11 cellular contexts compared by ENCODE assay signal in the genomic region with DNA sequence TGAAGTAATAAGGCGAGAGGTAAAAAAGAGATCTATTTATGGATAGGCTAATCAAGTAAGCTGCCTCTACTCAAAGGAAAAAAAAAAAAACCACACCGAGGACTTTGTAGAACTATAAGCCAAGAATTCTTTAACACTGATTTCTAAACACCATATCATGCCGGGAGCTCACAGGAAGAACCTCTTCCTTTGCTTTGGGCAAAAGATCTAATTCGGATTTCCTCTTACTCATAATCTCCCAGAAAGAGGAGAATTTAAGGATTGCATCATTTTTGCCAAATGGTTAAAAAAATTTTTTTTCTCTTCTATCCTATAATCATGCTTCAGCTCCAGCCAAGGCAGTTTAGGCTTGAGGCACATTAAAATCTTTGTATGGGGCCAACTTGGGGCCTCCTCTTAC.
DNase-seq lines count a peak whose midpoint lies in the region; ATAC-seq, FAIRE-seq and TF ChIP-seq lines count a peak whose summit lies in the region.
"Had no signal": no experiment of that assay in that cellular context is flagged by ENCODE, and none has a peak within 500 bp of the region (broad histone marks: within the 10 kb centered on the region; RNA-seq: fewer than 3 reads in every experiment).

No MANE protein-coding gene starts in this region.

- peaks cover 0 to 2% (median 0%) of the 10 kb centered on the region in 4 donors for H3K4me1 ChIP-seq in right lobe of liver
- no peaks in the 10 kb centered on the region for H3K4me1 ChIP-seq in HepG2 (ENCODE audit: insufficient read depth, low read length)

- 39% methylated on average over 4 of the region's 4 CpGs for WGBS in right lobe of liver (ENCODE audit: insufficient coverage, low coverage, low lambda C conversion rate, missing lambda C conversion rate)
- 93% methylated on average over 4 of the region's 4 CpGs for WGBS in HepG2 (ENCODE audit: low lambda C conversion rate)

- H3K9me3 ChIP-seq in right lobe of liver (no peaks in the 10 kb centered on the region), HepG2 (ENCODE audit: low read length) (no peaks in the 10 kb centered on the region)

- H3K4me2 ChIP-seq in HepG2 (ENCODE audit: low read depth, low read length): no peak overlapping the region

- DNase-seq in right lobe of liver (no peak), HepG2 (ENCODE audit: low spot score) (no peak), activated B cell treated with CpG ODN at 0.5 μM for 24 hours (no peak), fibroblast of mammary gland (ENCODE audit: low read depth) (peak; percentile 82), coronary artery (ENCODE audit: low spot score) (no peak), NCI-H526 (lab: John Stamatoyannopoulos, UW) (no peak), NCI-H1048 (lab: John Stamatoyannopoulos, UW) (no peak)
- DNase-seq: activated CD4-positive, alpha-beta memory T cell treated with anti-CD3 and anti-CD28 coated beads for 36 hours; islet precursor cell had no signal

- peaks cover 11% of the 10 kb centered on the region for H3K4me1 Mint-ChIP-seq in activated B cell treated with CpG ODN at 0.5 μM for 24 hours

- intact Hi-C loops in right lobe of liver (cut with DNase I): no loop called here
- intact Hi-C loops in HepG2 (cut with micrococcal nuclease; ENCODE audit: unreplicated experiment): no loop called here
- intact Hi-C loops in activated B cell treated with CpG ODN at 0.5 μM for 24 hours (cut with micrococcal nuclease): loop anchor here (5.0 to 10.0 kb wide), 3 partner anchors 94 to 1254 kb away; a partner anchor contains a TSS

- in situ Hi-C loops in HepG2 (cut with HindIII; ENCODE audit: extremely low pct_ligation_motif_present, low pct_unique_long_range_greater_than_20kb): no loop called here

- no peak overlapping the region for H2AFZ ChIP-seq in HepG2 (ENCODE audit: low read length)

- H3K36me3 ChIP-seq in right lobe of liver: no peaks in the 10 kb centered on the region
- H3K36me3 ChIP-seq in HepG2 (replicated peaks in 1 of 2; ENCODE audit: control insufficient read depth in 1 of 2, insufficient read depth in 2 of 2, low read length in 2 of 2): peaks cover 0 to 20% of the 10 kb centered on the region in 2 experiments; a peak in 1 of 5 replicates

- ATAC-seq in right lobe of liver (peak; percentile 40 to 72 (median 56)), HepG2 (no peak), activated B cell treated with CpG ODN at 0.5 μM for 24 hours (ENCODE audit: low read depth) (no peak), GM21825 (IDR thresholded peaks at IDR 0.05; ENCODE audit: unreplicated experiment) (no peak)

- H3K27me3 Mint-ChIP-seq in activated B cell treated with CpG ODN at 0.5 μM for 24 hours: no peaks in the 10 kb centered on the region
- H3K27me3 Mint-ChIP-seq: activated CD4-positive, alpha-beta memory T cell treated with anti-CD3 and anti-CD28 coated beads for 36 hours had no signal

- no peak for TF ChIP-seq CTCF in right lobe of liver (IDR thresholded peaks at IDR 0.05)
- no peak for TF ChIP-seq CTCF in HepG2 (CRISPR knock-in tag; IDR thresholded peaks at IDR 0.05)
- no peak for TF ChIP-seq CTCF in activated B cell treated with CpG ODN at 0.5 μM for 24 hours (IDR thresholded peaks at IDR 0.05)
- no peak for TF ChIP-seq CTCF in fibroblast of mammary gland (conservative IDR thresholded peaks at IDR 0.05; ENCODE audit: control insufficient read depth, insufficient read depth, low read depth, low read length)
- TF ChIP-seq CTCF in coronary artery (IDR thresholded peaks at IDR 0.05): no peak

- peak overlapping the region; percentile 46 for H3K27ac Mint-ChIP-seq in activated B cell treated with CpG ODN at 0.5 μM for 24 hours
- H3K27ac Mint-ChIP-seq: activated CD4-positive, alpha-beta memory T cell treated with anti-CD3 and anti-CD28 coated beads for 36 hours had no signal

- no peak for TF ChIP-seq EP300 in HepG2 (IDR thresholded peaks at IDR 0.05; ENCODE audit: low read depth in 2 of 2, low read length in 2 of 2)
- no peak for TF ChIP-seq EP300 in HepG2 (CRISPR knock-in tag; IDR thresholded peaks at IDR 0.05; ENCODE audit: borderline replicate concordance)

- BruUV-seq in HepG2 (replicated peaks; lab: Mats Ljungman, UMichigan): no TSS peak

- POLR2A ChIA-PET in HepG2 (lab: Yijun Ruan, JAX): no interaction called here
- POLR2A ChIA-PET in activated B cell treated with CpG ODN at 0.5 μM for 24 hours (lab: Charles Lee): interaction anchor here (0.7 kb wide), 2 partner anchors 48 to 748 kb away, joined by 3 read pairs; no protein-coding TSS in a partner anchor

- no peaks in the 10 kb centered on the region for H3K9me3 Mint-ChIP-seq in activated B cell treated with CpG ODN at 0.5 μM for 24 hours
- H3K9me3 Mint-ChIP-seq: activated CD4-positive, alpha-beta memory T cell treated with anti-CD3 and anti-CD28 coated beads for 36 hours had no signal

- TF ChIP-seq POLR2A in right lobe of liver (IDR thresholded peaks at IDR 0.05) (no peak), HepG2 (IDR thresholded peaks at IDR 0.05; ENCODE audit: insufficient read depth in 1 of 2, low read depth in 2 of 2, low read length in 2 of 2) (no peak)

- H3K27me3 ChIP-seq in right lobe of liver (no peaks in the 10 kb centered on the region), HepG2 (ENCODE audit: control insufficient read depth in 1 of 2, insufficient read depth in 2 of 2, low read length in 2 of 2) (no peaks in the 10 kb centered on the region)

- H3K36me3 Mint-ChIP-seq in activated B cell treated with CpG ODN at 0.5 μM for 24 hours (ENCODE audit: low read depth): peaks cover 57% of the 10 kb centered on the region

- H3K27ac ChIP-seq in right lobe of liver (no peak overlapping the region), HepG2 (ENCODE audit: extremely low read length, insufficient read depth, low read length) (no peak overlapping the region), coronary artery (no peak overlapping the region)

- no peak overlapping the region for H3K9ac ChIP-seq in HepG2 (ENCODE audit: insufficient read depth, low read depth, low read length)

- H3K4me3 ChIP-seq in right lobe of liver (no peak overlapping the region), HepG2 (replicated peaks in 1 of 3; ENCODE audit: insufficient read depth in 1 of 3, low read depth in 2 of 3, low read length in 3 of 3) (no peak overlapping the region), fibroblast of mammary gland (ENCODE audit: control insufficient read depth, low read depth, low read length) (no peak overlapping the region), coronary artery (no peak overlapping the region)

- H3K4me3 Mint-ChIP-seq in activated B cell treated with CpG ODN at 0.5 μM for 24 hours: no peak overlapping the region
- H3K4me3 Mint-ChIP-seq: activated CD4-positive, alpha-beta memory T cell treated with anti-CD3 and anti-CD28 coated beads for 36 hours had no signal

- CTCF ChIA-PET in HepG2 (lab: Yijun Ruan, JAX; ENCODE audit: low intra/inter-chr PET ratio, low total read pairs): no interaction called here
- CTCF ChIA-PET in activated B cell treated with CpG ODN at 0.5 μM for 24 hours (lab: Charles Lee): no interaction called here

- no peak for TF ChIP-seq RAD21 in HepG2 (CRISPR knock-in tag; IDR thresholded peaks at IDR 0.05)

- no peak for FAIRE-seq in HepG2 (lab: Jason Lieb, UNC)
- FAIRE-seq: H54 had no signal

- H3K79me2 ChIP-seq in HepG2 (ENCODE audit: insufficient read depth, low read length): no peaks in the 10 kb centered on the region

- no peaks in the 10 kb centered on the region for H4K20me1 ChIP-seq in HepG2 (ENCODE audit: insufficient read depth, low read length)

TF ChIP-seq in HepG2, 621 proteins besides CTCF, POLR2A, EP300 and RAD21:
- TF ChIP-seq KLF12 (CRISPR knock-in tag; IDR thresholded peaks at IDR 0.05; ENCODE audit: borderline replicate concordance): no peak
- TF ChIP-seq ZFP36L1 (CRISPR knock-in tag; IDR thresholded peaks at IDR 0.05): no peak
- TF ChIP-seq, protein P1, sequence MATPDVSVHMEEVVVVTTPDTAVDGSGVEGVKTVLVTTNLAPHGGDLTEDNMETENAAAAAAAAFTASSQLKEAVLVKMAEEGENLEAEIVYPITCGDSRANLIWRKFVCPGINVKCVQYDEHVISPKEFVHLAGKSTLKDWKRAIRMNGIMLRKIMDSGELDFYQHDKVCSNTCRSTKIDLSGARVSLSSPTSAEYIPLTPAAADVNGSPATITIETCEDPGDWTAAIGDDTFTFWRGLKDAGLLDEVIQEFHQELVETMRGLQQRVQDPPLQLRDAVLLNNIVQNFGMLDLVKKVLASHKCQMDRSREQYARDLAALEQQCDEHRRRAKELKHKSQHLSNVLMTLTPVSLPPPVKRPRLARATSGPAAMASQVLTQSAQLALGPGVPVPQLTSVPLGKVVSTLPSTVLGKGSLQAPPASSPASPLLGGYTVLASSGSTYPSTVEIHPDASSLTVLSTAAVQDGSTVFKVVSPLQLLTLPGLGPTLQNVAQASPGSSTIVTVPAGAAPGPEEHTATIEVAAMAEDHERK (CRISPR knock-in tag; IDR thresholded peaks at IDR 0.05; ENCODE audit: low read depth): no peak
- no peak for TF ChIP-seq ZNF207 (IDR thresholded peaks at IDR 0.05; ENCODE audit: borderline replicate concordance)
- no peak for TF ChIP-seq KLF6 (CRISPR knock-in tag; IDR thresholded peaks at IDR 0.05)
- no peak for TF ChIP-seq ZNF557 (CRISPR knock-in tag; IDR thresholded peaks at IDR 0.05)
- TF ChIP-seq, protein P2, sequence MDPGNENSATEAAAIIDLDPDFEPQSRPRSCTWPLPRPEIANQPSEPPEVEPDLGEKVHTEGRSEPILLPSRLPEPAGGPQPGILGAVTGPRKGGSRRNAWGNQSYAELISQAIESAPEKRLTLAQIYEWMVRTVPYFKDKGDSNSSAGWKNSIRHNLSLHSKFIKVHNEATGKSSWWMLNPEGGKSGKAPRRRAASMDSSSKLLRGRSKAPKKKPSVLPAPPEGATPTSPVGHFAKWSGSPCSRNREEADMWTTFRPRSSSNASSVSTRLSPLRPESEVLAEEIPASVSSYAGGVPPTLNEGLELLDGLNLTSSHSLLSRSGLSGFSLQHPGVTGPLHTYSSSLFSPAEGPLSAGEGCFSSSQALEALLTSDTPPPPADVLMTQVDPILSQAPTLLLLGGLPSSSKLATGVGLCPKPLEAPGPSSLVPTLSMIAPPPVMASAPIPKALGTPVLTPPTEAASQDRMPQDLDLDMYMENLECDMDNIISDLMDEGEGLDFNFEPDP (CRISPR knock-in tag; conservative IDR thresholded peaks at IDR 0.05): no peak
- TF ChIP-seq ZNF335 (CRISPR knock-in tag; IDR thresholded peaks at IDR 0.05): no peak
- TF ChIP-seq ZNF3 (CRISPR knock-in tag; IDR thresholded peaks at IDR 0.05): no peak
- TF ChIP-seq, protein P3, sequence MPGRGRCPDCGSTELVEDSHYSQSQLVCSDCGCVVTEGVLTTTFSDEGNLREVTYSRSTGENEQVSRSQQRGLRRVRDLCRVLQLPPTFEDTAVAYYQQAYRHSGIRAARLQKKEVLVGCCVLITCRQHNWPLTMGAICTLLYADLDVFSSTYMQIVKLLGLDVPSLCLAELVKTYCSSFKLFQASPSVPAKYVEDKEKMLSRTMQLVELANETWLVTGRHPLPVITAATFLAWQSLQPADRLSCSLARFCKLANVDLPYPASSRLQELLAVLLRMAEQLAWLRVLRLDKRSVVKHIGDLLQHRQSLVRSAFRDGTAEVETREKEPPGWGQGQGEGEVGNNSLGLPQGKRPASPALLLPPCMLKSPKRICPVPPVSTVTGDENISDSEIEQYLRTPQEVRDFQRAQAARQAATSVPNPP (CRISPR knock-in tag; IDR thresholded peaks at IDR 0.05): no peak

Comparison
In these comparisons a context has a peak if more than half of its experiments do, and no peak if none do; other contexts are left out.
1. ATAC-seq: peak in right lobe of liver (4 of 4); none in HepG2 (single experiment), activated B cell treated with CpG ODN at 0.5 μM for 24 hours (single experiment) and GM21825 (single experiment).